1 cellular context compared by ENCODE assay signal in the genomic region with DNA sequence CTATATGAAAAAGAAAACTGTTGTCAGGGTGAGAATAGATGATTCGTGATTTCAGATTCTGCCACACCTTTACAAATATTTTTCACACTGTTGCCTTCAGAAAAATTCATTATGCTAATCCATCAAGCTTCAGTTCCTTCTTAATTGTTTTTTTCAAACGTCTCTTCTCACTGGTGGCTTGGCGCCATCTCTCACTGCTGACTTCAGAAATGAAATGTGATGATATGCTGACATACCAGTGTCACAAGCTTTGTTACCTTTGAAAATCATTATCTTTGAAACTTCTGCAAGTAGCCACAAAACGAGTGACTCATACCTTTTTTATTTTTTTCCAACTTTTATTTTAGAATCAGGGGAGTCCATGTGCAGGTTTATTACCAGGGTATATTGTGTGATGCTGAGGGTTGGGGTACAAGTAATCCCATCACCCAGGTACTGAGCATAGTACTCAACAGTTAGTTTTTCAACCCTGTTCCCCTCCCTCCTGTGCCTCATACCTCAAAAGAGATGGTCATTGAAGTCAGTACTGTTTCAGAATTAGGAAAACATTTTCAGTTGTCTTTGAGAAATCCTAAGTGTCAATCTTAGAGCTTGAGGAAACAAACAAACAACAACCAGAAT.
TF ChIP-seq lines count a peak whose summit lies in the region.

No MANE protein-coding gene starts in this region.

TF ChIP-seq in endothelial cell of umbilical vein, 7 proteins besides CTCF, POLR2A, EP300 and RAD21:
- TF ChIP-seq EZH2 (IDR thresholded peaks at IDR 0.05; ENCODE audit: borderline replicate concordance, low read depth, low read length, severe bottlenecking) (no peak), MYC (IDR thresholded peaks at IDR 0.05; ENCODE audit: low read depth, low read length) (no peak), JUN (IDR thresholded peaks at IDR 0.05; ENCODE audit: borderline replicate concordance, insufficient read depth, insufficient read length, low read depth) (no peak)
